In the genomic region with DNA sequence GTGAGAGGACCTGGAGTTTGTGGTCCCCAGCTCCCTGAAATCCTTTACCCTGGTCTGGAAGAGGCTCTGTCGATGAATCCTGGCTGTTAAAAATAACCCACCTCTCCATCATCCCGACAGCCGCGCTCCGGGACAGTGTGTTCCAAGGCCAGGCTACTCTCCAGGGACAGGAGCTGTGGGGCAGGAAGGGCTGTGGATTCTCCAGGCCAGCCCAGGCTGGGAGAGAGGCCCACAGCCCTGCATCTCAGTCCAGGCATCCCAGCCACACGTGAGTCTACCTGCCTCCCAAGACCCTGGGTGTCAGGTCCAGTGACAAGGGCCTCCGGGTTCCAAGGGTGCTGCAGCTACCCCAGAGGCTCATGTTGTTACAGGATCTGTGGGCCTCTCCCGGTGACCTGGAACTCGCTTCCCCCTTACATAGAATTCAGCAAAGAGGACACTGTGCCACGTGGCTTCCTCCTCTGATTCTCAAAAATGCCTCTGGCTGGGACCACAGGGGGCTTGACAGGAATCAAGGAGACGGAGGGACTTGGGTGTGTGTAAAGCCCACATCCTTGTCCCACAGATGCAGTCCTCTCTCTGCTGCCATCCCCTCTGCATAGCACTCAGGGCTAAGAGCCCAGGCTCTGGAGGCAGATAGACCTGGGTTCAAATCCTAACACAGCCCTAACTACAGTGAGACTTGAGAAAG, we compare ENCODE assay signal across 15 cellular contexts. TPM values are rescaled to one million over a fixed set of nuclear protein-coding genes. Genes with fewer than 3 reads are reported as not detected.
DNase-seq lines count a peak whose midpoint lies in the region; TF ChIP-seq lines count a peak whose summit lies in the region.
"Had no signal": no experiment of that assay in that cellular context is flagged by ENCODE, and none has a peak within 500 bp of the region (broad histone marks: within the 10 kb centered on the region; RNA-seq: fewer than 3 reads in every experiment).

No MANE protein-coding gene starts in this region.

- no peaks in the 10 kb centered on the region for H3K27me3 ChIP-seq in left ventricle myocardium inferior (ENCODE audit: low read depth)
- H3K27me3 ChIP-seq: ovary had no signal

- peaks cover 67% of the 10 kb centered on the region for H3K4me1 ChIP-seq in left ventricle myocardium inferior
- H3K4me1 ChIP-seq: foreskin keratinocyte had no signal

- intact Hi-C loops in left ventricle myocardium inferior (cut with micrococcal nuclease) (no loop called here), posterior vena cava (cut with DNase I) (no loop called here)

- H3K27ac ChIP-seq in left ventricle myocardium inferior (replicated peaks): peak overlapping the region; percentile 94
- H3K27ac ChIP-seq: foreskin keratinocyte, ovary had no signal

- peak; percentile 9 for DNase-seq in D341Med (ENCODE audit: low spot score)
- peak; percentile 41 for DNase-seq in activated CD8-positive, alpha-beta memory T cell treated with anti-CD3 and anti-CD28 coated beads, Interleukin-2, amount 50 U/mL, for 48 hours
- DNase-seq in left ventricle myocardium inferior: peak; percentile 82
- peak; percentile 81 for DNase-seq in posterior vena cava (ENCODE audit: low spot score)
- no peak for DNase-seq in RPMI8226
- DNase-seq in DMS 273 treated with DMSO at 0.1 percent for 48 hours (lab: John Stamatoyannopoulos, UW): no peak
- DNase-seq in SKM-1 (lab: John Stamatoyannopoulos, UW; ENCODE audit: unreplicated experiment): no peak
- DNase-seq in HT-29 (ENCODE audit: low spot score): no peak
- DNase-seq: foreskin keratinocyte; HFFc6; NCI-H1092; NCI-H524 treated with DMSO at 0.1 percent for 48 hours; stimulated activated naive B cell treated with anti-CD40 and anti-IgM and Interleukin-4, amounts not matched to agents 10 μg/mL and 1 μg/mL and 100 μg/mL, for 72 hours had no signal

- no peak for TF ChIP-seq CTCF in left ventricle myocardium inferior (IDR thresholded peaks at IDR 0.05; ENCODE audit: borderline replicate concordance)

- no peaks in the 10 kb centered on the region for H3K36me3 ChIP-seq in left ventricle myocardium inferior
- H3K36me3 ChIP-seq: ovary had no signal

- no peaks in the 10 kb centered on the region for H3K9me3 ChIP-seq in left ventricle myocardium inferior (replicated peaks)
- H3K9me3 ChIP-seq: ovary had no signal

- H3K4me3 ChIP-seq in left ventricle myocardium inferior: peak overlapping the region; percentile 27
- H3K4me3 ChIP-seq: ovary had no signal

RNA-seq across cellular contexts. Expression of a gene that starts 17.3 kb away (rescaled TPM):
- total RNA-seq in left ventricle myocardium inferior (2.9 TPM), posterior vena cava (1 to 10 TPM; 4.1 to 7.1 TPM)
- total RNA-seq in HT-29 (2014; rRNA removed; shearing (Covaris generic)): 0.46 TPM in 1 of 2 replicates, not detected in the other
- total RNA-seq: HFFc6, RPMI7951 had no signal

RNA-seq across cellular contexts. Expression of a gene that starts 39.3 kb away (rescaled TPM):
- not detected for total RNA-seq in left ventricle myocardium inferior
- not detected for total RNA-seq in posterior vena cava
- total RNA-seq in HT-29 (2014; rRNA removed; shearing (Covaris generic)): 0.18 and 2.5 TPM in 2 replicates
- total RNA-seq: foreskin keratinocyte, RPMI7951 had no signal

RNA-seq across cellular contexts. Expression of a gene that starts 46.2 kb away (rescaled TPM):
- 0.82 TPM for total RNA-seq in left ventricle myocardium inferior
- 1 to 10 TPM; 3.5 to 3.8 TPM for total RNA-seq in posterior vena cava
- total RNA-seq in HT-29 (2014; rRNA removed; shearing (Covaris generic)): 73.5 and 75.7 TPM in 2 replicates

Comparison
In these comparisons a context has a peak if more than half of its experiments do, and no peak if none do; other contexts are left out.
1. DNase-seq: peak in D341Med (single experiment), activated CD8-positive, alpha-beta memory T cell treated with anti-CD3 and anti-CD28 coated beads, Interleukin-2, amount 50 U/mL, for 48 hours (single experiment), left ventricle myocardium inferior (single experiment) and posterior vena cava (single experiment); none in RPMI8226 (single experiment), DMS 273 treated with DMSO at 0.1 percent for 48 hours (single experiment), SKM-1 (single experiment) and HT-29 (single experiment).
2. RNA of a gene that starts 46.2 kb away (total RNA-seq): 73.5 to 75.7 TPM in HT-29; 3.5 to 3.8 TPM in posterior vena cava and 0.82 TPM in left ventricle myocardium inferior (single experiment); every median in the first group is over 10 times any median in the second.